In the genomic region with DNA sequence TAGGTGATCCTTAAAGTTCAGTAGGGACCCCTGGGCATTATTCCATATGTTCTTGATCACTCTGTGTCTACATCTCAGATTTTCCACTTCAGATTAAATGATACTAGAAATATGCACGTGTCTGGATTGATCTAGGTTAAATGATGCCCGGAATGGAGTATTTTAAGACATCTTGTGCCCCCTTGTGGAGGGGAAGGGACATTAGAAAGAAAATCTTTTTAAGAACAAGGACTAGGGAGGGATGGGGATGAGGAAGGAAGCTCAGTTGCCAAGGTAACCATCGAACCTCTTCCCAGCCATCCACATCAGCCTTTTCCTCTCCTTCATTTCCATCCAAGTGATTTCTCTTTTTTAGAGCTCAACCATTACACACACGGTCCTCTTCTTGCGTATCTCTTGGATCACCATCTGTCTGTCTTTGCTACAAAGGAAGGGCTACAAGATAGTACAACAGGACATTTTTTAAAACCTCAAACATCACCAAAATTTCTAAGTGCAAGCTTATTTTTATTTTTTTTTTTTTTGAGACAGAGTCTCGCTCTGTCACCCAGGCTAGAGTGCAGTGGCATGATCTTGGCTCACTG, we compare ENCODE assay signal across 9 cellular contexts. TPM values are rescaled to one million over a fixed set of nuclear protein-coding genes. Genes with fewer than 3 reads are reported as not detected.
A peak's percentile ranks its signal among the peaks of the same experiment; 100 is the strongest.
DNase-seq lines count a peak whose midpoint lies in the region; ATAC-seq and TF ChIP-seq lines count a peak whose summit lies in the region.
"Had no signal": no experiment of that assay in that cellular context is flagged by ENCODE, and none has a peak within 500 bp of the region (broad histone marks: within the 10 kb centered on the region; RNA-seq: fewer than 3 reads in every experiment).

No MANE protein-coding gene starts in this region.

- H3K9me2 ChIP-seq in SU-DHL-6 (replicated peaks; ENCODE audit: insufficient read depth, low read length) = no peaks in the 10 kb centered on the region

- TF ChIP-seq POLR2A in uterus (IDR thresholded peaks at IDR 0.05) = no peak

- no peaks in the 10 kb centered on the region for H3K27me3 Mint-ChIP-seq in activated T-cell treated with anti-CD3 and anti-CD28 coated beads, Interleukin-2, amount 50 U/mL, for 24 hours
- peaks cover 3 to 5% of the 10 kb centered on the region in 2 donors for H3K27me3 Mint-ChIP-seq in natural killer cell treated with Interleukin-12 subunit alpha and Interleukin-12 subunit beta and Interleukin-15 and Interleukin-18, amount 100 ng/mL, for 72 hours

- H3K4me1 ChIP-seq in uterus = no peaks in the 10 kb centered on the region

- H3F3A ChIP-seq in SU-DHL-6 (ENCODE audit: insufficient read depth) = peaks cover 27% of the 10 kb centered on the region

- DNase-seq in activated T-cell treated with anti-CD3 and anti-CD28 coated beads, Interleukin-2, amount 50 U/mL, for 24 hours = peak; percentile 44
- no peak for DNase-seq in activated T-cell treated with anti-CD3 and anti-CD28 coated beads, Interleukin-2, amount 50 U/mL, for 1 hour
- DNase-seq in KBM-7 (peak; percentile 76), epithelial cell of esophagus (ENCODE audit: low read depth) (peak; percentile 48), uterus (no peak)
- DNase-seq in natural killer cell treated with Interleukin-12 subunit alpha and Interleukin-12 subunit beta and Interleukin-15 and Interleukin-18, amount 100 ng/mL, for 72 hours (ENCODE audit: low spot score) = no peak

- H3K27ac ChIP-seq in SU-DHL-6 (ENCODE audit: low read depth, low read length) (peak overlapping the region; percentile 94; the same call in 1 of the 2 replicates), uterus (no peak overlapping the region)

- no peaks in the 10 kb centered on the region for H3K9me3 ChIP-seq in SU-DHL-6 (ENCODE audit: insufficient read depth, low read length)
- H3K9me3 ChIP-seq in uterus = no peaks in the 10 kb centered on the region

- peak overlapping the region; percentile 75 for H3K4me2 ChIP-seq in SU-DHL-6 (ENCODE audit: low read depth, low read length, poor library complexity, severe bottlenecking)

- H3K4me3 Mint-ChIP-seq in activated T-cell treated with anti-CD3 and anti-CD28 coated beads, Interleukin-2, amount 50 U/mL, for 24 hours = peak overlapping the region; percentile 71
- H3K4me3 Mint-ChIP-seq in natural killer cell treated with Interleukin-12 subunit alpha and Interleukin-12 subunit beta and Interleukin-15 and Interleukin-18, amount 100 ng/mL, for 72 hours = peak overlapping the region; percentile 86

- no peaks in the 10 kb centered on the region for H4K20me1 ChIP-seq in SU-DHL-6 (ENCODE audit: low read depth, low read length)

- H3K36me3 ChIP-seq in SU-DHL-6 (ENCODE audit: low read length) (no peaks in the 10 kb centered on the region), uterus (no peaks in the 10 kb centered on the region)

- intact Hi-C loops in uterus (cut with DNase I; ENCODE audit: low total_unique reads) = no loop called here

- H2AFZ ChIP-seq in SU-DHL-6 (ENCODE audit: low read depth, low read length, severe bottlenecking) = no peak overlapping the region

- H3K9me3 Mint-ChIP-seq in activated T-cell treated with anti-CD3 and anti-CD28 coated beads, Interleukin-2, amount 50 U/mL, for 24 hours = no peaks in the 10 kb centered on the region
- H3K9me3 Mint-ChIP-seq in natural killer cell treated with Interleukin-12 subunit alpha and Interleukin-12 subunit beta and Interleukin-15 and Interleukin-18, amount 100 ng/mL, for 72 hours = peaks cover 4% of the 10 kb centered on the region

- no peak overlapping the region for H3K4me3 ChIP-seq in SU-DHL-6 (ENCODE audit: insufficient read depth, low read length, poor library complexity, severe bottlenecking)
- H3K4me3 ChIP-seq in epithelial cell of esophagus (ENCODE audit: low read length) = no peak overlapping the region
- no peak overlapping the region for H3K4me3 ChIP-seq in uterus

- TF ChIP-seq CTCF in SU-DHL-6 (IDR thresholded peaks at IDR 0.05; ENCODE audit: insufficient read depth, low read length, poor library complexity, severe bottlenecking) (peak; percentile 62), epithelial cell of esophagus (IDR thresholded peaks at IDR 0.05; ENCODE audit: insufficient read depth, low read depth, low read length, missing control alignments) (peak; percentile 59), uterus (IDR thresholded peaks at IDR 0.05) (peak in 2 of 4 experiments; percentile 31 to 44)

- peak overlapping the region; percentile 94 for H3K27ac Mint-ChIP-seq in activated T-cell treated with anti-CD3 and anti-CD28 coated beads, Interleukin-2, amount 50 U/mL, for 24 hours
- peak overlapping the region; percentile 94 to 97 for H3K27ac Mint-ChIP-seq in natural killer cell treated with Interleukin-12 subunit alpha and Interleukin-12 subunit beta and Interleukin-15 and Interleukin-18, amount 100 ng/mL, for 72 hours

- no peak for ATAC-seq in natural killer cell treated with Interleukin-12 subunit alpha and Interleukin-12 subunit beta and Interleukin-15 and Interleukin-18, amount 100 ng/mL, for 72 hours
- no peak for ATAC-seq in GM19023 (IDR thresholded peaks at IDR 0.05; ENCODE audit: unreplicated experiment)

- H3K36me3 Mint-ChIP-seq in activated T-cell treated with anti-CD3 and anti-CD28 coated beads, Interleukin-2, amount 50 U/mL, for 24 hours (ENCODE audit: low read depth) = no peaks in the 10 kb centered on the region
- no peaks in the 10 kb centered on the region for H3K36me3 Mint-ChIP-seq in natural killer cell treated with Interleukin-12 subunit alpha and Interleukin-12 subunit beta and Interleukin-15 and Interleukin-18, amount 100 ng/mL, for 72 hours

- no peaks in the 10 kb centered on the region for H3K27me3 ChIP-seq in SU-DHL-6 (ENCODE audit: low read length)
- H3K27me3 ChIP-seq in uterus = no peaks in the 10 kb centered on the region

- H3K9ac ChIP-seq in SU-DHL-6 (ENCODE audit: low read length) = no peak overlapping the region

- in situ Hi-C loops in KBM-7 (cut with MboI; ENCODE audit: low pct_unique_long_range_greater_than_20kb, low sequenced_read_pairs) = no loop called here

- H3K4me1 Mint-ChIP-seq in activated T-cell treated with anti-CD3 and anti-CD28 coated beads, Interleukin-2, amount 50 U/mL, for 24 hours (ENCODE audit: low read depth) = peaks cover 83% of the 10 kb centered on the region
- peaks cover 47 to 52% of the 10 kb centered on the region in 2 donors for H3K4me1 Mint-ChIP-seq in natural killer cell treated with Interleukin-12 subunit alpha and Interleukin-12 subunit beta and Interleukin-15 and Interleukin-18, amount 100 ng/mL, for 72 hours (ENCODE audit: low read depth in 2 of 2)

- no peaks in the 10 kb centered on the region for H3K79me2 ChIP-seq in SU-DHL-6 (ENCODE audit: insufficient read depth, low read length)

RNA-seq across cellular contexts. Expression of gene PRSS2, which starts 40.5 kb away (rescaled TPM):
- under 1 TPM in 1 of 2 donors, not detected in 1; 0.76 TPM for total RNA-seq in natural killer cell treated with Interleukin-12 subunit alpha and Interleukin-12 subunit beta and Interleukin-15 and Interleukin-18, amount 100 ng/mL, for 72 hours
- not detected for total RNA-seq in uterus
- total RNA-seq: urinary bladder had no signal

RNA-seq across cellular contexts. Expression of gene EPHB6, which starts 43.6 kb away (rescaled TPM):
- 1 to 10 TPM in 1 of 2 donors, under 1 TPM in 1; 0.64 to 1.8 TPM for total RNA-seq in natural killer cell treated with Interleukin-12 subunit alpha and Interleukin-12 subunit beta and Interleukin-15 and Interleukin-18, amount 100 ng/mL, for 72 hours
- total RNA-seq in uterus = 10 to 100 TPM in 3 of 4 donors, 1 to 10 TPM in 1; 1.5 to 34.6 (median 21.9) TPM

Comparison
In these comparisons a context has a peak if more than half of its experiments do, and no peak if none do; other contexts are left out.
1. DNase-seq: peak in activated T-cell treated with anti-CD3 and anti-CD28 coated beads, Interleukin-2, amount 50 U/mL, for 24 hours (single experiment), KBM-7 (single experiment) and epithelial cell of esophagus (single experiment); none in activated T-cell treated with anti-CD3 and anti-CD28 coated beads, Interleukin-2, amount 50 U/mL, for 1 hour (single experiment), natural killer cell treated with Interleukin-12 subunit alpha and Interleukin-12 subunit beta and Interleukin-15 and Interleukin-18, amount 100 ng/mL, for 72 hours (single experiment) and uterus (0 of 2).